In genomic region chr2:196274387-196274809, GRCh38 we compare ENCODE assay signal across 1 cellular context.
TF ChIP-seq lines count a peak whose summit lies in the region.

No MANE protein-coding gene starts in this region.

TF ChIP-seq in GM23338, 12 proteins besides CTCF, POLR2A, EP300 and RAD21 (continued from another document):
- TF ChIP-seq ETS1 (IDR thresholded peaks at IDR 0.05) (no peak), POLR2AphosphoS5 (IDR thresholded peaks at IDR 0.05; ENCODE audit: low read depth) (no peak), NANOG (IDR thresholded peaks at IDR 0.05; ENCODE audit: borderline replicate concordance) (no peak)
